10 cellular contexts compared by ENCODE assay signal in genomic region chr15:70339551-70340517, GRCh38.
DNase-seq lines count a peak whose midpoint lies in the region; ATAC-seq and TF ChIP-seq lines count a peak whose summit lies in the region.
"Had no signal": no experiment of that assay in that cellular context is flagged by ENCODE, and none has a peak within 500 bp of the region (broad histone marks: within the 10 kb centered on the region; RNA-seq: fewer than 3 reads in every experiment).

No MANE protein-coding gene starts in this region.

- TF ChIP-seq POLR2A in adrenal gland (IDR thresholded peaks at IDR 0.05), result no peak

- H3K27me3 ChIP-seq in adrenal gland (no peaks in the 10 kb centered on the region), dorsolateral prefrontal cortex (peaks cover 0 to 3% (median 0%) of the 10 kb centered on the region in 45 donors)

- H3K36me3 ChIP-seq in adrenal gland (replicated peaks in 1 of 2), result no peaks in the 10 kb centered on the region

- intact Hi-C loops in adrenal gland (cut with DNase I), result no loop called here
- intact Hi-C loops in dorsolateral prefrontal cortex (cut with DNase I), result no loop called here

- WGBS in adrenal gland, 4 donors, result 62 to 70% (median 63%) methylated on average over 12 of the region's 12 CpGs

- H3K4me1 ChIP-seq in adrenal gland (replicated peaks in 1 of 2), result peaks cover 0 to 14% of the 10 kb centered on the region in 2 donors

- H3K4me3 ChIP-seq in adrenal gland, result no peak overlapping the region
- no peak overlapping the region for H3K4me3 ChIP-seq in dorsolateral prefrontal cortex

- H3K9me3 ChIP-seq in adrenal gland (replicated peaks in 1 of 3), result no peaks in the 10 kb centered on the region

- TF ChIP-seq CTCF in adrenal gland (IDR thresholded peaks at IDR 0.05), result no peak
- TF ChIP-seq CTCF in omental fat pad (IDR thresholded peaks at IDR 0.05), result no peak
- no peak for TF ChIP-seq CTCF in dorsolateral prefrontal cortex (IDR thresholded peaks at IDR 0.05 in 54 of 56, conservative IDR thresholded peaks at IDR 0.05 in 2 of 56; ENCODE audit: low read depth in 1 of 56, partially characterized antibody in 56 of 56)

- ATAC-seq in omental fat pad (ENCODE audit: low FRiP score) (peak; percentile 16), HG03521 (IDR thresholded peaks at IDR 0.05; ENCODE audit: unreplicated experiment) (no peak)
- ATAC-seq: activated CD8-positive, alpha-beta T cell treated with anti-CD3 and anti-CD28 coated beads for 36 hours; Panc1 had no signal

- H3K27ac ChIP-seq in adrenal gland (peak overlapping the region in 2 of 5 donors; percentile 29 to 71), dorsolateral prefrontal cortex (no peak overlapping the region)

- peak; percentile 55 for DNase-seq in GF-D8 (lab: John Stamatoyannopoulos, UW)
- DNase-seq in NCI-H1105 treated with DMSO at 0.1 percent for 48 hours (lab: John Stamatoyannopoulos, UW), result peak; percentile 100
- DNase-seq in adrenal gland, result peak in 5 of 7 donors; percentile 6 to 65 (median 45)
- DNase-seq in omental fat pad (ENCODE audit: low spot score), result no peak
- no peak for DNase-seq in activated T-cell treated with anti-CD3 and anti-CD28 coated beads, Interleukin-2, amount 50 U/mL, for 1 hour
- no peak for DNase-seq in dorsolateral prefrontal cortex
- no peak for DNase-seq in stimulated activated CD4-positive, alpha-beta T cell treated with anti-CD3 and anti-CD28 coated beads, Interleukin-15, amount 100 ng/mL, for 24 hours
- DNase-seq: activated CD8-positive, alpha-beta T cell treated with anti-CD3 and anti-CD28 coated beads for 36 hours had no signal

Comparison
In these comparisons a context has a peak if more than half of its experiments do, and no peak if none do; other contexts are left out.
1. DNase-seq: peak in GF-D8 (single experiment), NCI-H1105 treated with DMSO at 0.1 percent for 48 hours (single experiment) and adrenal gland (5 of 7); none in omental fat pad (single experiment), activated T-cell treated with anti-CD3 and anti-CD28 coated beads, Interleukin-2, amount 50 U/mL, for 1 hour (single experiment), dorsolateral prefrontal cortex (0 of 10) and stimulated activated CD4-positive, alpha-beta T cell treated with anti-CD3 and anti-CD28 coated beads, Interleukin-15, amount 100 ng/mL, for 24 hours (single experiment).